In the genomic region with DNA sequence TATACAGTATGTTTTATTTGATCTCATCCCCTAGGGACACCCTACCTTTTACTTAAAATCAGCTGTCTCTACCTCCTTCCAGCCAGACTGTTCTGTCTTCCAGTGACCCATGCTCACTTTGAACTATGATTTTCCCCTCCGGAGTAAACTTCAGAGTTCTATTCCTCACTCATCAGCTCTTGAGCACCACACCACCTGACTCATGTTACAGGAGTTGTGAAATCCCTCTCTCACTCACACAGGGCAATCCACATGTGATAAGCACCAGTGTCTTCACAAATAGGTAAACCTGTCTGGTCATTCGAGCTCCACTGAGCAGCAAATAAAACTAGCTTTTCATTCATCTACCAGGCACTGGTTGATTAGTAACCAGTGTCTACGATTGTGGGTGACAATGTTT, we compare ENCODE assay signal across 14 cellular contexts.
DNase-seq lines count a peak whose midpoint lies in the region; ATAC-seq, FAIRE-seq and TF ChIP-seq lines count a peak whose summit lies in the region.
"Had no signal": no experiment of that assay in that cellular context is flagged by ENCODE, and none has a peak within 500 bp of the region (broad histone marks: within the 10 kb centered on the region; RNA-seq: fewer than 3 reads in every experiment).

No MANE protein-coding gene starts in this region.

- CTCF ChIA-PET in A549 (lab: Yijun Ruan, JAX) (no interaction called here), HEK293T (lab: Yijun Ruan, JAX) (interaction anchor here (0.6 kb wide), 1 partner anchor 214 kb away, joined by 3 read pairs; no protein-coding TSS in a partner anchor)

- H3K4me1 ChIP-seq in A549: peaks cover 9% of the 10 kb centered on the region; the same call in 2 of the 3 replicates
- H3K4me1 ChIP-seq: parathyroid adenoma had no signal

- no peaks in the 10 kb centered on the region for H3K36me3 ChIP-seq in brain microvascular endothelial cell (replicated peaks)

- DNase-seq in A549 (ENCODE audit: low read depth in 1 of 2, low spot score in 1 of 2) (peak; percentile 11 to 32), brain microvascular endothelial cell (peak; percentile 23), left colon (no peak), NCI-H345 treated with DMSO at 0.1 percent for 48 hours (lab: John Stamatoyannopoulos, UW; ENCODE audit: unreplicated experiment) (no peak), HEK293T (ENCODE audit: extremely low spot score) (no peak), 8988T (no peak)
- DNase-seq: activated CD4-positive, alpha-beta memory T cell treated with anti-CD3 and anti-CD28 coated beads for 36 hours; effector memory CD8-positive, alpha-beta T cell; MV-4-11; T1000 had no signal

- H3K27ac ChIP-seq in A549: no peak overlapping the region
- H3K27ac ChIP-seq in brain microvascular endothelial cell: no peak overlapping the region
- H3K27ac ChIP-seq: parathyroid adenoma had no signal

- peak overlapping the region; percentile 29; the same call in 1 of the 3 replicates for H3K4me2 ChIP-seq in A549

- TF ChIP-seq POLR2A in A549 (IDR thresholded peaks at IDR 0.05; ENCODE audit: low read length): no peak

- TF ChIP-seq EP300 in A549 (IDR thresholded peaks at IDR 0.05) (no peak), Ishikawa (IDR thresholded peaks at IDR 0.05; ENCODE audit: borderline replicate concordance) (no peak)

- H3K4me3 ChIP-seq in A549 (no peak overlapping the region), brain microvascular endothelial cell (ENCODE audit: low read depth, low read length) (no peak overlapping the region)

- no peaks in the 10 kb centered on the region for H3K27me3 ChIP-seq in brain microvascular endothelial cell (replicated peaks)

- FAIRE-seq in A549 (lab: Jason Lieb, UNC): no peak
- FAIRE-seq: A204.1 had no signal

- intact Hi-C loops in left colon (cut with DNase I, micrococcal nuclease): no loop called here

- TF ChIP-seq RAD21 in A549 (conservative IDR thresholded peaks at IDR 0.05 in 1 of 2, IDR thresholded peaks at IDR 0.05 in 1 of 2) (no peak), Ishikawa (IDR thresholded peaks at IDR 0.05; ENCODE audit: low read depth) (no peak)

- in situ Hi-C loops in brain microvascular endothelial cell (cut with HindIII; ENCODE audit: low pct_ligation_motif_present, low sequenced_read_pairs): no loop called here

- POLR2A ChIA-PET in A549 (lab: Yijun Ruan, JAX): no interaction called here
- POLR2A ChIA-PET in HEK293T (lab: Yijun Ruan, JAX): no interaction called here

- ATAC-seq in A549 (peak in 1 of 2 experiments; percentile 71; a peak in 4 of 6 replicates), left colon (peak; percentile 83), HG02623 (IDR thresholded peaks at IDR 0.05; ENCODE audit: unreplicated experiment) (no peak)
- ATAC-seq: effector memory CD8-positive, alpha-beta T cell had no signal

- 5% methylated on average over 3 of the region's 3 CpGs for WGBS in A549 (ENCODE audit: missing lambda C conversion rate)

- no peak for TF ChIP-seq CTCF in A549 (IDR thresholded peaks at IDR 0.05)
- no peak for TF ChIP-seq CTCF in brain microvascular endothelial cell (IDR thresholded peaks at IDR 0.05; ENCODE audit: low read depth, low read length, missing control alignments)

- H3K9me3 ChIP-seq in A549: no peaks in the 10 kb centered on the region

TF ChIP-seq in A549, 52 proteins besides CTCF, POLR2A, EP300 and RAD21:
- TF ChIP-seq CEBPB (IDR thresholded peaks at IDR 0.05): peak in 1 of 2 experiments; percentile 45; a peak in 2 of 4 replicates
- no peak for TF ChIP-seq ZFP36 (IDR thresholded peaks at IDR 0.05; ENCODE audit: borderline replicate concordance, partially characterized antibody)
- no peak for TF ChIP-seq FOSB (CRISPR knock-in tag; IDR thresholded peaks at IDR 0.05)
- TF ChIP-seq CHD4 (IDR thresholded peaks at IDR 0.05; ENCODE audit: borderline replicate concordance): no peak

TF ChIP-seq in Ishikawa, 13 proteins besides CTCF, POLR2A, EP300 and RAD21:
- TF ChIP-seq EGR1 (IDR thresholded peaks at IDR 0.05) (no peak), CEBPB (IDR thresholded peaks at IDR 0.05) (peak; percentile 76), TEAD4 (IDR thresholded peaks at IDR 0.05) (no peak)

TF ChIP-seq in HEK293T, 16 proteins besides CTCF, POLR2A, EP300 and RAD21:
- no peak for TF ChIP-seq SP1 (IDR thresholded peaks at IDR 0.05)

Comparison
In these comparisons a context has a peak if more than half of its experiments do, and no peak if none do; other contexts are left out.
1. DNase-seq: peak in A549 (2 of 2) and brain microvascular endothelial cell (single experiment); none in left colon (0 of 2), NCI-H345 treated with DMSO at 0.1 percent for 48 hours (single experiment), HEK293T (single experiment) and 8988T (single experiment).